Comparison of ENCODE assay signal across 8 cellular contexts in genomic region chr3:94004301-94004910, GRCh38. TPM values are rescaled to one million over a fixed set of nuclear protein-coding genes. Genes with fewer than 3 reads are reported as not detected.
A peak's percentile ranks its signal among the peaks of the same experiment; 100 is the strongest.
DNase-seq lines count a peak whose midpoint lies in the region; ATAC-seq and TF ChIP-seq lines count a peak whose summit lies in the region.

No MANE protein-coding gene starts in this region.

- H3K4me1 ChIP-seq in left ventricle myocardium inferior = peaks cover 17% of the 10 kb centered on the region
- H3K4me1 ChIP-seq in gastrocnemius medialis = peaks cover 0 to 4% of the 10 kb centered on the region in 2 donors

- H3K4me3 ChIP-seq in left ventricle myocardium inferior = peak overlapping the region; percentile 56
- H3K4me3 ChIP-seq in gastrocnemius medialis = peak overlapping the region; percentile 21 to 47 (median 30)

- peak; percentile 88 for TF ChIP-seq CTCF in left ventricle myocardium inferior (IDR thresholded peaks at IDR 0.05; ENCODE audit: borderline replicate concordance)
- peak in 4 of 5 experiments; percentile 20 to 74 (median 65) for TF ChIP-seq CTCF in gastrocnemius medialis (IDR thresholded peaks at IDR 0.05 in 4 of 5, conservative IDR thresholded peaks at IDR 0.05 in 1 of 5)

- H3K27ac ChIP-seq in left ventricle myocardium inferior (replicated peaks) (peak overlapping the region; percentile 13), gastrocnemius medialis (no peak overlapping the region)

- intact Hi-C loops in left ventricle myocardium inferior (cut with micrococcal nuclease) (loop anchor here (5.0 kb wide), 1 partner anchor 63 kb away; no protein-coding TSS in a partner anchor), gastrocnemius medialis (cut with DNase I; ENCODE audit: low total_unique reads) (loop anchor here (1.0 kb wide), 1 partner anchor 65 kb away; no protein-coding TSS in a partner anchor)

- H3K27me3 ChIP-seq in left ventricle myocardium inferior (ENCODE audit: low read depth) = no peaks in the 10 kb centered on the region
- no peaks in the 10 kb centered on the region for H3K27me3 ChIP-seq in gastrocnemius medialis

- no peak for TF ChIP-seq POLR2A in gastrocnemius medialis (IDR thresholded peaks at IDR 0.05)

- H3K9me3 ChIP-seq in left ventricle myocardium inferior (replicated peaks) = no peaks in the 10 kb centered on the region
- H3K9me3 ChIP-seq in gastrocnemius medialis = no peaks in the 10 kb centered on the region

- in situ Hi-C loops in gastrocnemius medialis (cut with MboI; ENCODE audit: low sequenced_read_pairs in 4 of 4) = loop anchor here in 2 of 4 donors (10.0 kb wide), 1 partner anchor 60 kb away; the partner anchor contains the start of genes DHFR2 (in 2 of the 2) and NSUN3 (in 2 of the 2)

- ATAC-seq in GM18907 (IDR thresholded peaks at IDR 0.05; ENCODE audit: unreplicated experiment) (peak; percentile 93), HG03066 (IDR thresholded peaks at IDR 0.05; ENCODE audit: low read depth, unreplicated experiment) (peak; percentile 94), gastrocnemius medialis (peak; percentile 73 to 84)

- H3K36me3 ChIP-seq in left ventricle myocardium inferior = no peaks in the 10 kb centered on the region
- H3K36me3 ChIP-seq in gastrocnemius medialis = no peaks in the 10 kb centered on the region

- DNase-seq in D341Med (ENCODE audit: low spot score) = peak; percentile 46
- peak; percentile 60 for DNase-seq in NCI-H2171 treated with DMSO at 0.1 percent for 48 hours (lab: John Stamatoyannopoulos, UW)
- peak; percentile 74 for DNase-seq in amniotic epithelial cell (ENCODE audit: low read depth)
- no peak for DNase-seq in left ventricle myocardium inferior
- DNase-seq in gastrocnemius medialis = no peak
- DNase-seq in stimulated activated CD4-positive, alpha-beta T cell treated with anti-CD3 and anti-CD28 coated beads, Interleukin-2, amount 100 ng/mL, for 24 hours = no peak

RNA-seq across cellular contexts. Expression of gene STX19, which starts 24.0 kb away (rescaled TPM):
- total RNA-seq in left ventricle myocardium inferior (not detected), gastrocnemius medialis (not detected)

RNA-seq across cellular contexts. Expression of gene ARL13B, which starts 24.5 kb away (rescaled TPM):
- total RNA-seq in left ventricle myocardium inferior = 5.6 TPM
- total RNA-seq in gastrocnemius medialis = 1 to 10 TPM; 1.2 to 2.7 (median 1.4) TPM

RNA-seq across cellular contexts. Expression of gene PROS1, which starts 30.7 kb away (rescaled TPM):
- total RNA-seq in left ventricle myocardium inferior (48.3 TPM), gastrocnemius medialis (1 to 10 TPM; 5.0 to 8.3 (median 7.6) TPM)

RNA-seq across cellular contexts. Expression of gene DHFR2, which starts 58.3 kb away (rescaled TPM):
- total RNA-seq in left ventricle myocardium inferior (3.9 TPM), gastrocnemius medialis (1 to 10 TPM; 1.2 to 2.1 (median 1.4) TPM)

RNA-seq across cellular contexts. Expression of gene NSUN3, which starts 58.5 kb away (rescaled TPM):
- total RNA-seq in left ventricle myocardium inferior = 5.9 TPM
- 1 to 10 TPM; 1.4 to 2.5 (median 2.1) TPM for total RNA-seq in gastrocnemius medialis

Comparison
In these comparisons a context has a peak if more than half of its experiments do, and no peak if none do; other contexts are left out.
1. DNase-seq: peak in D341Med (single experiment), NCI-H2171 treated with DMSO at 0.1 percent for 48 hours (single experiment) and amniotic epithelial cell (single experiment); none in left ventricle myocardium inferior (single experiment), gastrocnemius medialis (0 of 2) and stimulated activated CD4-positive, alpha-beta T cell treated with anti-CD3 and anti-CD28 coated beads, Interleukin-2, amount 100 ng/mL, for 24 hours (0 of 2).
2. Peak in every context shown above with its lines, with median percentiles within 50 percentile points of each other: ATAC-seq.